ENCODE assay signal across 1 cellular context in genomic region chr2:109069430-109070194, GRCh38.
TF ChIP-seq lines count a peak whose summit lies in the region.

No MANE protein-coding gene starts in this region.

TF ChIP-seq in HepG2, 621 proteins besides CTCF, POLR2A, EP300 and RAD21 (continued from another document and continues in another):
- TF ChIP-seq, protein P1, sequence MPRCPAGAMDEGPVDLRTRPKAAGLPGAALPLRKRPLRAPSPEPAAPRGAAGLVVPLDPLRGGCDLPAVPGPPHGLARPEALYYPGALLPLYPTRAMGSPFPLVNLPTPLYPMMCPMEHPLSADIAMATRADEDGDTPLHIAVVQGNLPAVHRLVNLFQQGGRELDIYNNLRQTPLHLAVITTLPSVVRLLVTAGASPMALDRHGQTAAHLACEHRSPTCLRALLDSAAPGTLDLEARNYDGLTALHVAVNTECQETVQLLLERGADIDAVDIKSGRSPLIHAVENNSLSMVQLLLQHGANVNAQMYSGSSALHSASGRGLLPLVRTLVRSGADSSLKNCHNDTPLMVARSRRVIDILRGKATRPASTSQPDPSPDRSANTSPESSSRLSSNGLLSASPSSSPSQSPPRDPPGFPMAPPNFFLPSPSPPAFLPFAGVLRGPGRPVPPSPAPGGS (CRISPR knock-in tag; IDR thresholded peaks at IDR 0.05), result no peak
- TF ChIP-seq USF2 (IDR thresholded peaks at IDR 0.05; ENCODE audit: low read depth, low read length) (no peak), USF2 (CRISPR knock-in tag; IDR thresholded peaks at IDR 0.05; ENCODE audit: borderline replicate concordance) (no peak), YEATS4 (CRISPR knock-in tag; IDR thresholded peaks at IDR 0.05; ENCODE audit: borderline replicate concordance) (no peak), PRDM15 (CRISPR knock-in tag; IDR thresholded peaks at IDR 0.05) (no peak), KLF15 (CRISPR knock-in tag; IDR thresholded peaks at IDR 0.05; ENCODE audit: borderline replicate concordance) (no peak), RFX5 (IDR thresholded peaks at IDR 0.05; ENCODE audit: low read depth, low read length) (no peak), MYC (CRISPR knock-in tag; IDR thresholded peaks at IDR 0.05; ENCODE audit: borderline replicate concordance) (no peak), ZNF570 (CRISPR knock-in tag; IDR thresholded peaks at IDR 0.05; ENCODE audit: borderline replicate concordance) (no peak), NCOA5 (CRISPR knock-in tag; IDR thresholded peaks at IDR 0.05) (no peak), HIVEP1 (CRISPR knock-in tag; IDR thresholded peaks at IDR 0.05) (no peak), ZSCAN25 (CRISPR knock-in tag; IDR thresholded peaks at IDR 0.05) (no peak), ZBTB4 (CRISPR knock-in tag; IDR thresholded peaks at IDR 0.05; ENCODE audit: borderline replicate concordance) (no peak), FOXK2 (IDR thresholded peaks at IDR 0.05) (no peak), PHF8 (CRISPR knock-in tag; IDR thresholded peaks at IDR 0.05) (no peak), NR2F2 (IDR thresholded peaks at IDR 0.05; ENCODE audit: borderline replicate concordance, low read depth) (peak; percentile 52; the same call in 1 of the 2 replicates), ZNF615 (CRISPR knock-in tag; IDR thresholded peaks at IDR 0.05; ENCODE audit: borderline replicate concordance) (no peak), ZBTB42 (CRISPR knock-in tag; IDR thresholded peaks at IDR 0.05) (no peak), MXD4 (CRISPR knock-in tag; IDR thresholded peaks at IDR 0.05) (no peak), RORA (CRISPR knock-in tag; IDR thresholded peaks at IDR 0.05) (no peak), BRF2 (CRISPR knock-in tag; IDR thresholded peaks at IDR 0.05) (no peak), JARID2 (CRISPR knock-in tag; IDR thresholded peaks at IDR 0.05; ENCODE audit: insufficient replicate concordance) (no peak), ZNF292 (CRISPR knock-in tag; IDR thresholded peaks at IDR 0.05; ENCODE audit: borderline replicate concordance, low read depth) (peak; percentile 43; the same call in 1 of the 2 replicates), ZNF83 (CRISPR knock-in tag; IDR thresholded peaks at IDR 0.05; ENCODE audit: borderline replicate concordance) (no peak), ZNF720 (CRISPR knock-in tag; IDR thresholded peaks at IDR 0.05) (no peak), ZNF670 (CRISPR knock-in tag; IDR thresholded peaks at IDR 0.05; ENCODE audit: borderline replicate concordance) (no peak), SIX4 (CRISPR knock-in tag; IDR thresholded peaks at IDR 0.05) (no peak), REPIN1 (CRISPR knock-in tag; IDR thresholded peaks at IDR 0.05; ENCODE audit: borderline replicate concordance, low read depth) (peak; percentile 82; the same call in 1 of the 2 replicates), ZBTB39 (CRISPR knock-in tag; IDR thresholded peaks at IDR 0.05) (no peak), FOXO1 (CRISPR knock-in tag; IDR thresholded peaks at IDR 0.05) (0 out of 2 replicates have a peak, but pooled peaks have one; percentile 24), ZNF772 (CRISPR knock-in tag; IDR thresholded peaks at IDR 0.05) (no peak), ASH2L (IDR thresholded peaks at IDR 0.05; ENCODE audit: insufficient read length, low read depth, low read length) (peak; percentile 74), ZNF782 (CRISPR knock-in tag; IDR thresholded peaks at IDR 0.05; ENCODE audit: borderline replicate concordance) (no peak)
- TF ChIP-seq, protein P2, sequence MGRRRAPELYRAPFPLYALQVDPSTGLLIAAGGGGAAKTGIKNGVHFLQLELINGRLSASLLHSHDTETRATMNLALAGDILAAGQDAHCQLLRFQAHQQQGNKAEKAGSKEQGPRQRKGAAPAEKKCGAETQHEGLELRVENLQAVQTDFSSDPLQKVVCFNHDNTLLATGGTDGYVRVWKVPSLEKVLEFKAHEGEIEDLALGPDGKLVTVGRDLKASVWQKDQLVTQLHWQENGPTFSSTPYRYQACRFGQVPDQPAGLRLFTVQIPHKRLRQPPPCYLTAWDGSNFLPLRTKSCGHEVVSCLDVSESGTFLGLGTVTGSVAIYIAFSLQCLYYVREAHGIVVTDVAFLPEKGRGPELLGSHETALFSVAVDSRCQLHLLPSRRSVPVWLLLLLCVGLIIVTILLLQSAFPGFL (CRISPR knock-in tag; IDR thresholded peaks at IDR 0.05), result no peak
- TF ChIP-seq, protein P3, sequence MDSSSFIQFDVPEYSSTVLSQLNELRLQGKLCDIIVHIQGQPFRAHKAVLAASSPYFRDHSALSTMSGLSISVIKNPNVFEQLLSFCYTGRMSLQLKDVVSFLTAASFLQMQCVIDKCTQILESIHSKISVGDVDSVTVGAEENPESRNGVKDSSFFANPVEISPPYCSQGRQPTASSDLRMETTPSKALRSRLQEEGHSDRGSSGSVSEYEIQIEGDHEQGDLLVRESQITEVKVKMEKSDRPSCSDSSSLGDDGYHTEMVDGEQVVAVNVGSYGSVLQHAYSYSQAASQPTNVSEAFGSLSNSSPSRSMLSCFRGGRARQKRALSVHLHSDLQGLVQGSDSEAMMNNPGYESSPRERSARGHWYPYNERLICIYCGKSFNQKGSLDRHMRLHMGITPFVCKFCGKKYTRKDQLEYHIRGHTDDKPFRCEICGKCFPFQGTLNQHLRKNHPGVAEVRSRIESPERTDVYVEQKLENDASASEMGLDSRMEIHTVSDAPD (CRISPR knock-in tag; IDR thresholded peaks at IDR 0.05), result peak; percentile 90
- TF ChIP-seq, protein P4, sequence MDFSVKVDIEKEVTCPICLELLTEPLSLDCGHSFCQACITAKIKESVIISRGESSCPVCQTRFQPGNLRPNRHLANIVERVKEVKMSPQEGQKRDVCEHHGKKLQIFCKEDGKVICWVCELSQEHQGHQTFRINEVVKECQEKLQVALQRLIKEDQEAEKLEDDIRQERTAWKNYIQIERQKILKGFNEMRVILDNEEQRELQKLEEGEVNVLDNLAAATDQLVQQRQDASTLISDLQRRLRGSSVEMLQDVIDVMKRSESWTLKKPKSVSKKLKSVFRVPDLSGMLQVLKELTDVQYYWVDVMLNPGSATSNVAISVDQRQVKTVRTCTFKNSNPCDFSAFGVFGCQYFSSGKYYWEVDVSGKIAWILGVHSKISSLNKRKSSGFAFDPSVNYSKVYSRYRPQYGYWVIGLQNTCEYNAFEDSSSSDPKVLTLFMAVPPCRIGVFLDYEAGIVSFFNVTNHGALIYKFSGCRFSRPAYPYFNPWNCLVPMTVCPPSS (IDR thresholded peaks at IDR 0.05), result no peak
- TF ChIP-seq, protein P5, sequence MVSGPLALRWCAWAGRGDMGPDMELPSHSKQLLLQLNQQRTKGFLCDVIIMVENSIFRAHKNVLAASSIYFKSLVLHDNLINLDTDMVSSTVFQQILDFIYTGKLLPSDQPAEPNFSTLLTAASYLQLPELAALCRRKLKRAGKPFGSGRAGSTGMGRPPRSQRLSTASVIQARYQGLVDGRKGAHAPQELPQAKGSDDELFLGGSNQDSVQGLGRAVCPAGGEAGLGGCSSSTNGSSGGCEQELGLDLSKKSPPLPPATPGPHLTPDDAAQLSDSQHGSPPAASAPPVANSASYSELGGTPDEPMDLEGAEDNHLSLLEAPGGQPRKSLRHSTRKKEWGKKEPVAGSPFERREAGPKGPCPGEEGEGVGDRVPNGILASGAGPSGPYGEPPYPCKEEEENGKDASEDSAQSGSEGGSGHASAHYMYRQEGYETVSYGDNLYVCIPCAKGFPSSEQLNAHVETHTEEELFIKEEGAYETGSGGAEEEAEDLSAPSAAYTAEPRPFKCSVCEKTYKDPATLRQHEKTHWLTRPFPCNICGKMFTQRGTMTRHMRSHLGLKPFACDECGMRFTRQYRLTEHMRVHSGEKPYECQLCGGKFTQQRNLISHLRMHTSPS (CRISPR knock-in tag; IDR thresholded peaks at IDR 0.05; ENCODE audit: low read depth), result no peak
- TF ChIP-seq, protein P6, sequence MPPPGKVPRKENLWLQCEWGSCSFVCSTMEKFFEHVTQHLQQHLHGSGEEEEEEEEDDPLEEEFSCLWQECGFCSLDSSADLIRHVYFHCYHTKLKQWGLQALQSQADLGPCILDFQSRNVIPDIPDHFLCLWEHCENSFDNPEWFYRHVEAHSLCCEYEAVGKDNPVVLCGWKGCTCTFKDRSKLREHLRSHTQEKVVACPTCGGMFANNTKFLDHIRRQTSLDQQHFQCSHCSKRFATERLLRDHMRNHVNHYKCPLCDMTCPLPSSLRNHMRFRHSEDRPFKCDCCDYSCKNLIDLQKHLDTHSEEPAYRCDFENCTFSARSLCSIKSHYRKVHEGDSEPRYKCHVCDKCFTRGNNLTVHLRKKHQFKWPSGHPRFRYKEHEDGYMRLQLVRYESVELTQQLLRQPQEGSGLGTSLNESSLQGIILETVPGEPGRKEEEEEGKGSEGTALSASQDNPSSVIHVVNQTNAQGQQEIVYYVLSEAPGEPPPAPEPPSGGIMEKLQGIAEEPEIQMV (CRISPR knock-in tag; IDR thresholded peaks at IDR 0.05; ENCODE audit: low read depth), result no peak
